ENCODE assay signal across 16 cellular contexts in the genomic region with DNA sequence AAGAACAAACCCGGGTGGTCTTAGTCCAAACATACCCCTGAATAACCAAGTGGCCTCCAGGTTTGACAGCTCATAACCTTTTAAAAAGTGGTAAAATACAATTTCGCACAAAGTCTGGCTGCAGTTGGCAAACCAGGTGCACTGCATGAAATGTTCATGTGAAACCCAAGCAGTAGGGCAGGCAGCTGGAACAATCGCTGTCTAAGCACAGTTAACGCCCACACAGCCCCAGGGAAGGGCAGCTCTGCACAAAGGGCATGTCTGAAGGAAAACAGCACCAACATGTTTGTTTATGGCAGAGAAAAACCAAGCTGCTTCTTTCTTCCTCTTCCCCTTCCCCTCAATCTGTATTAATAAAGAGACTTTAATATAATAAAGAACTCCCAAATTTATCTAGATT. TPM values are rescaled to one million over a fixed set of nuclear protein-coding genes. Genes with fewer than 3 reads are reported as not detected.
DNase-seq lines count a peak whose midpoint lies in the region; ATAC-seq and TF ChIP-seq lines count a peak whose summit lies in the region.
"Had no signal": no experiment of that assay in that cellular context is flagged by ENCODE, and none has a peak within 500 bp of the region (broad histone marks: within the 10 kb centered on the region; RNA-seq: fewer than 3 reads in every experiment).

No MANE protein-coding gene starts in this region.

- 29% methylated on average over 4 of the region's 4 CpGs for WGBS in suprapubic skin
- WGBS in lower leg skin, 2 donors, result 28 to 37% methylated on average over 4 of the region's 4 CpGs

- intact Hi-C loops in lower leg skin (cut with DNase I; ENCODE audit: low total_unique reads), result no loop called here

- H3K9me3 ChIP-seq in suprapubic skin, result no peaks in the 10 kb centered on the region
- H3K9me3 ChIP-seq: body of pancreas, uterus had no signal

- peak overlapping the region; percentile 8 for H3K27ac ChIP-seq in suprapubic skin
- H3K27ac ChIP-seq: body of pancreas, uterus had no signal

- TF ChIP-seq CTCF in suprapubic skin (IDR thresholded peaks at IDR 0.05) (no peak), lower leg skin (IDR thresholded peaks at IDR 0.05) (no peak)

- peak; percentile 16 for DNase-seq in NCI-H1092 (lab: John Stamatoyannopoulos, UW)
- DNase-seq in NCI-H510A treated with DMSO at 0.1 percent for 48 hours (lab: John Stamatoyannopoulos, UW), result peak; percentile 39
- DNase-seq in left kidney (ENCODE audit: low read depth, low spot score), result peak; percentile 83
- no peak for DNase-seq in suprapubic skin (ENCODE audit: low spot score in 2 of 2)
- DNase-seq in NCI-H1105 (lab: John Stamatoyannopoulos, UW), result no peak
- no peak for DNase-seq in lower leg skin (ENCODE audit: low spot score in 2 of 2)
- DNase-seq: activated CD8-positive, alpha-beta memory T cell treated with anti-CD3 and anti-CD28 coated beads, Interleukin-2, amount 10 ng/mL, durations not matched to agents 7 days and 5 days; body of pancreas; H7; NCI-H82; right cardiac atrium; stimulated activated CD4-positive, alpha-beta T cell treated with anti-CD3 and anti-CD28 coated beads, Interleukin-4, amount 100 ng/mL, for 1 hour; uterus had no signal

- no peak for TF ChIP-seq POLR2A in suprapubic skin (IDR thresholded peaks at IDR 0.05)
- no peak for TF ChIP-seq POLR2A in lower leg skin (IDR thresholded peaks at IDR 0.05)

- H3K27me3 ChIP-seq in suprapubic skin, result no peaks in the 10 kb centered on the region
- H3K27me3 ChIP-seq: body of pancreas, uterus had no signal

- H3K36me3 ChIP-seq in suprapubic skin, result peaks cover 5% of the 10 kb centered on the region
- H3K36me3 ChIP-seq: uterus had no signal

- peaks cover 19% of the 10 kb centered on the region for H3K4me1 ChIP-seq in suprapubic skin
- H3K4me1 ChIP-seq: body of pancreas, uterus had no signal

- no peak for ATAC-seq in HG03135 (IDR thresholded peaks at IDR 0.05; ENCODE audit: unreplicated experiment)
- ATAC-seq: activated CD8-positive, alpha-beta memory T cell treated with anti-CD3 and anti-CD28 coated beads, Interleukin-2, amount 10 ng/mL, durations not matched to agents 7 days and 5 days; body of pancreas; right cardiac atrium; WTC11 had no signal

- no peak overlapping the region for H3K4me3 ChIP-seq in suprapubic skin
- H3K4me3 ChIP-seq in lower leg skin (ENCODE audit: low read depth, poor library complexity, severe bottlenecking), result no peak overlapping the region
- H3K4me3 ChIP-seq: body of pancreas, lung, uterus had no signal

- no peak for TF ChIP-seq EP300 in suprapubic skin (IDR thresholded peaks at IDR 0.05)

RNA-seq across cellular contexts. Expression of gene KIAA1614, which starts 49.5 kb away (rescaled TPM):
- total RNA-seq in suprapubic skin (1 to 10 TPM; 1.8 to 7.9 (median 5.5) TPM), lower leg skin (1 to 10 TPM; 1.0 to 8.5 (median 3.5) TPM)

Comparison
In these comparisons a context has a peak if more than half of its experiments do, and no peak if none do; other contexts are left out.
1. DNase-seq: peak in NCI-H1092 (single experiment), NCI-H510A treated with DMSO at 0.1 percent for 48 hours (single experiment) and left kidney (single experiment); none in suprapubic skin (0 of 2), NCI-H1105 (single experiment) and lower leg skin (0 of 2).